13 cellular contexts compared by ENCODE assay signal in genomic region chr20:53891306-53891894, GRCh38.
DNase-seq lines count a peak whose midpoint lies in the region; ATAC-seq and TF ChIP-seq lines count a peak whose summit lies in the region.
"Had no signal": no experiment of that assay in that cellular context is flagged by ENCODE, and none has a peak within 500 bp of the region (broad histone marks: within the 10 kb centered on the region; RNA-seq: fewer than 3 reads in every experiment).

No MANE protein-coding gene starts in this region.

- H3K36me3 ChIP-seq in RWPE2 (ENCODE audit: low read depth) (no peaks in the 10 kb centered on the region), endodermal cell (ENCODE audit: control insufficient read depth, insufficient read depth, low read length) (no peaks in the 10 kb centered on the region)
- H3K36me3 ChIP-seq: prostate gland, tibial artery had no signal

- H3K27me3 Mint-ChIP-seq in endodermal cell (ENCODE audit: insufficient read depth) = no peaks in the 10 kb centered on the region
- no peaks in the 10 kb centered on the region for H3K27me3 Mint-ChIP-seq in stimulated activated memory B cell treated with anti-CD40 and anti-IgM and Interleukin-4, amounts not matched to agents 10 μg/mL and 1 μg/mL and 100 μg/mL, for 72 hours
- H3K27me3 Mint-ChIP-seq in activated CD4-positive, alpha-beta T cell treated with anti-CD3 and anti-CD28 coated beads for 36 hours = no peaks in the 10 kb centered on the region

- DNase-seq in HCEC 1CT (peak; percentile 91), RWPE2 (ENCODE audit: low spot score) (no peak), endodermal cell (no peak), SHP77 treated with DMSO at 0.1 percent for 48 hours (lab: John Stamatoyannopoulos, UW) (no peak), germinal center (ENCODE audit: low spot score) (no peak)
- no peak for DNase-seq in activated CD4-positive, alpha-beta T cell treated with anti-CD3 and anti-CD28 coated beads for 36 hours
- DNase-seq: activated naive CD4-positive, alpha-beta T cell treated with anti-CD3 and anti-CD28 coated beads, Interleukin-2, amount 50 U/mL, for 16 hours; caudate nucleus; NCI-H1048; SK-N-SH had no signal

- H3K4me1 ChIP-seq in RWPE2 (ENCODE audit: insufficient read depth, poor library complexity, severe bottlenecking) (peaks cover 21% of the 10 kb centered on the region), endodermal cell (ENCODE audit: control insufficient read depth, insufficient read depth, low read length) (no peaks in the 10 kb centered on the region)
- H3K4me1 ChIP-seq: prostate gland had no signal

- H3K4me3 Mint-ChIP-seq in endodermal cell = no peak overlapping the region
- H3K4me3 Mint-ChIP-seq in stimulated activated memory B cell treated with anti-CD40 and anti-IgM and Interleukin-4, amounts not matched to agents 10 μg/mL and 1 μg/mL and 100 μg/mL, for 72 hours = no peak overlapping the region
- H3K4me3 Mint-ChIP-seq in activated CD4-positive, alpha-beta T cell treated with anti-CD3 and anti-CD28 coated beads for 36 hours = no peak overlapping the region

- H3K9me3 ChIP-seq in RWPE2 (ENCODE audit: severe bottlenecking) = no peaks in the 10 kb centered on the region
- peaks cover 9% of the 10 kb centered on the region for H3K9me3 ChIP-seq in endodermal cell (ENCODE audit: control insufficient read depth, low read length)
- H3K9me3 ChIP-seq: prostate gland, SK-N-SH had no signal

- H3K27me3 ChIP-seq in RWPE2 (ENCODE audit: insufficient read depth, poor library complexity, severe bottlenecking) (no peaks in the 10 kb centered on the region), endodermal cell (ENCODE audit: control insufficient read depth, insufficient read depth, low read length, poor library complexity, severe bottlenecking) (no peaks in the 10 kb centered on the region)
- H3K27me3 ChIP-seq: tibial artery had no signal

- POLR2A ChIA-PET in activated CD4-positive, alpha-beta T cell treated with anti-CD3 and anti-CD28 coated beads for 36 hours (lab: Charles Lee) = no interaction called here

- no peak overlapping the region for H3K9ac ChIP-seq in endodermal cell (ENCODE audit: extremely low read depth, low read length, poor library complexity, severe bottlenecking)
- H3K9ac ChIP-seq: SK-N-SH had no signal

- ATAC-seq in RWPE2 (ENCODE audit: low read depth) = no peak
- ATAC-seq in stimulated activated memory B cell treated with anti-CD40 and anti-IgM and Interleukin-4, amounts not matched to agents 10 μg/mL and 1 μg/mL and 100 μg/mL, for 72 hours = no peak
- ATAC-seq in activated CD4-positive, alpha-beta T cell treated with anti-CD3 and anti-CD28 coated beads for 36 hours = no peak

- TF ChIP-seq CTCF in RWPE2 (IDR thresholded peaks at IDR 0.05; ENCODE audit: poor library complexity, severe bottlenecking) (no peak), endodermal cell (conservative IDR thresholded peaks at IDR 0.05) (no peak)

- H3K4me3 ChIP-seq in RWPE2 (ENCODE audit: severe bottlenecking) (no peak overlapping the region), endodermal cell (ENCODE audit: low read length) (peak overlapping the region; percentile 6)
- H3K4me3 ChIP-seq: prostate gland, tibial artery had no signal

- peak overlapping the region; percentile 80 for H3K27ac ChIP-seq in RWPE2 (ENCODE audit: poor library complexity, severe bottlenecking)
- H3K27ac ChIP-seq in endodermal cell (ENCODE audit: low read depth, low read length) = no peak overlapping the region
- H3K27ac ChIP-seq: prostate gland, tibial artery had no signal

- CTCF ChIA-PET in activated CD4-positive, alpha-beta T cell treated with anti-CD3 and anti-CD28 coated beads for 36 hours (lab: Charles Lee) = interaction anchor here (0.9 to 1.4 kb wide), 6 partner anchors 8 to 313 kb away, joined by 3 to 5 read pairs (median 3); no protein-coding TSS in a partner anchor

- H3K36me3 Mint-ChIP-seq in endodermal cell (ENCODE audit: low read depth) = no peaks in the 10 kb centered on the region
- H3K36me3 Mint-ChIP-seq in stimulated activated memory B cell treated with anti-CD40 and anti-IgM and Interleukin-4, amounts not matched to agents 10 μg/mL and 1 μg/mL and 100 μg/mL, for 72 hours = no peaks in the 10 kb centered on the region
- H3K36me3 Mint-ChIP-seq in activated CD4-positive, alpha-beta T cell treated with anti-CD3 and anti-CD28 coated beads for 36 hours (ENCODE audit: low read depth) = no peaks in the 10 kb centered on the region

- peaks cover 9% of the 10 kb centered on the region for H3K9me3 Mint-ChIP-seq in endodermal cell
- H3K9me3 Mint-ChIP-seq in stimulated activated memory B cell treated with anti-CD40 and anti-IgM and Interleukin-4, amounts not matched to agents 10 μg/mL and 1 μg/mL and 100 μg/mL, for 72 hours = no peaks in the 10 kb centered on the region
- H3K9me3 Mint-ChIP-seq in activated CD4-positive, alpha-beta T cell treated with anti-CD3 and anti-CD28 coated beads for 36 hours (ENCODE audit: low read depth) = peaks cover 1% of the 10 kb centered on the region

- intact Hi-C loops in activated CD4-positive, alpha-beta T cell treated with anti-CD3 and anti-CD28 coated beads for 36 hours (cut with DNase I, micrococcal nuclease) = loop anchor here (5.0 to 10.0 kb wide), 3 partner anchors 204 to 1487 kb away; no protein-coding TSS in a partner anchor

- H3K4me1 Mint-ChIP-seq in endodermal cell = peaks cover 5% of the 10 kb centered on the region
- peaks cover 29% of the 10 kb centered on the region for H3K4me1 Mint-ChIP-seq in stimulated activated memory B cell treated with anti-CD40 and anti-IgM and Interleukin-4, amounts not matched to agents 10 μg/mL and 1 μg/mL and 100 μg/mL, for 72 hours
- peaks cover 44% of the 10 kb centered on the region for H3K4me1 Mint-ChIP-seq in activated CD4-positive, alpha-beta T cell treated with anti-CD3 and anti-CD28 coated beads for 36 hours

- WGBS in endodermal cell (ENCODE audit: insufficient coverage in 1 of 2, insufficient read length in 1 of 2), 2 experiments = 75 to 94% methylated on average over 1 of the region's 1 CpG

- no peak overlapping the region for H3K27ac Mint-ChIP-seq in endodermal cell
- peak overlapping the region; percentile 97 for H3K27ac Mint-ChIP-seq in stimulated activated memory B cell treated with anti-CD40 and anti-IgM and Interleukin-4, amounts not matched to agents 10 μg/mL and 1 μg/mL and 100 μg/mL, for 72 hours
- no peak overlapping the region for H3K27ac Mint-ChIP-seq in activated CD4-positive, alpha-beta T cell treated with anti-CD3 and anti-CD28 coated beads for 36 hours
